In the genomic region with DNA sequence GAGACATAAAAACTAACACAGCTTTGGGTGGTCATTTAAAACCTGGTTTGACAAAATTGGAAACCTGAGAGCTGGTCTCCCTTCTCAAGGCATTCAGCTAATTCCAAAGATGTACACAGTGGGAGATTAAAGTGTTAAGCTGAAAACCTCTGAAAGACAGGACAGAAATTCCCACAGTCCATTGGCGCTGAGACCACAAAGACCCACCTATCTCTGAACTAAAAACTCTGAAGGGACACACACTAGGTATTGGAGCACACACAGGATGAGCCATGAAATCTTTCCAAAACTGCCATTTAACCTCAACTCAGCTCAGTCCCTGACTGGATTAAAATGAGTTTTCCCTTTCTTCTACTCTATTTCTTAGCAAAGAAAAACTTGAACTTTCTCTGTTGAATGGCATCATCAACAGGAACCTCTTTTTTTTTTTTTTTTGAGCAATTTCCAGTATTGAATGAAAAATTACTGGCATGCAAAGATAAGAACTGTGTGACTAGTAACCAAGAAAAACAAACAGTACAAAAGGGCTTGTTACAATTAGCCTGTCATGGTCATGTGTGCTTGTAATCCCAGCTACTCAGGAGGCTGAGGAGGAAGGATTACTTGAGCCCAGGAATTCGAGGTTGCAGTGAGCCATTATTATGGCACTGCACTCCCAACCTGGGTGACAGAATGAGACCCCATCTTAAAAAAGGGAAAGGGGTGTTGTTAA, we compare ENCODE assay signal across 1 cellular context.
TF ChIP-seq lines count a peak whose summit lies in the region.

No MANE protein-coding gene starts in this region.

TF ChIP-seq in liver, 16 proteins besides CTCF, POLR2A, EP300 and RAD21 (continued from another document):
- no peak for TF ChIP-seq REST (IDR thresholded peaks at IDR 0.05)
- no peak for TF ChIP-seq FOXA1 (IDR thresholded peaks at IDR 0.05)
- no peak for TF ChIP-seq GABPA (IDR thresholded peaks at IDR 0.05 in 1 of 2, conservative IDR thresholded peaks at IDR 0.05 in 1 of 2)
